ENCODE assay signal across 15 cellular contexts in genomic region chr11:19869946-19870589, GRCh38.
A peak's percentile ranks its signal among the peaks of the same experiment; 100 is the strongest.
DNase-seq lines count a peak whose midpoint lies in the region; ATAC-seq and TF ChIP-seq lines count a peak whose summit lies in the region.
"Had no signal": no experiment of that assay in that cellular context is flagged by ENCODE, and none has a peak within 500 bp of the region (broad histone marks: within the 10 kb centered on the region; RNA-seq: fewer than 3 reads in every experiment).

No MANE protein-coding gene starts in this region.

- intact Hi-C loops in left ventricle myocardium superior (cut with micrococcal nuclease), result loop anchor here (10.0 kb wide), 1 partner anchor 105 kb away; no protein-coding TSS in a partner anchor
- intact Hi-C loops in activated CD4-positive, alpha-beta T cell treated with anti-CD3 and anti-CD28 coated beads for 36 hours (cut with DNase I, micrococcal nuclease), result no loop called here

- no peaks in the 10 kb centered on the region for H3K27me3 ChIP-seq in H9 (ENCODE audit: insufficient read depth, low read length)
- no peaks in the 10 kb centered on the region for H3K27me3 ChIP-seq in SJCRH30
- H3K27me3 ChIP-seq: Peyer's patch had no signal

- no peak for TF ChIP-seq CTCF in H9 (conservative IDR thresholded peaks at IDR 0.05)

- no peak overlapping the region for H3K9ac ChIP-seq in H9 (ENCODE audit: extremely low read depth, insufficient read length, low read length)

- H3K23me2 ChIP-seq in H9 (ENCODE audit: insufficient read length, low read depth, low read length, poor library complexity, severe bottlenecking), result no peaks in the 10 kb centered on the region

- no peak overlapping the region for H3K56ac ChIP-seq in H9 (ENCODE audit: insufficient read length, low read depth, low read length)

- no peaks in the 10 kb centered on the region for H4K20me1 ChIP-seq in H9 (ENCODE audit: control insufficient read depth, insufficient read depth, insufficient read length)

- H3K36me3 ChIP-seq in SJCRH30, result no peaks in the 10 kb centered on the region; the same call in 1 of the 2 replicates
- H3K36me3 ChIP-seq: Peyer's patch had no signal

- H2BK15ac ChIP-seq in H9 (ENCODE audit: low read depth, low read length), result no peak overlapping the region

- H3T11ph ChIP-seq in H9 (ENCODE audit: low read length), result no peak overlapping the region

- H3K9me3 ChIP-seq in H9 (ENCODE audit: control insufficient read depth, low read depth, low read length) (no peaks in the 10 kb centered on the region), SJCRH30 (replicated peaks) (no peaks in the 10 kb centered on the region)
- H3K9me3 ChIP-seq: Peyer's patch had no signal

- H3K4me1 ChIP-seq in H9 (ENCODE audit: insufficient read depth, low read length) (peaks cover 21% of the 10 kb centered on the region), SJCRH30 (peaks cover 76% of the 10 kb centered on the region)

- H3K23ac ChIP-seq in H9 (ENCODE audit: insufficient read length, low read depth, low read length), result no peak overlapping the region

- no peak overlapping the region for H2BK20ac ChIP-seq in H9 (ENCODE audit: low read depth, low read length, poor library complexity, severe bottlenecking)

- no peak overlapping the region; the same call in 1 of the 2 replicates for H3K14ac ChIP-seq in H9 (ENCODE audit: insufficient read depth, low read length)

- no CpG with 5 or more reads among the region's 9 CpGs for WGBS in H9 (ENCODE audit: extremely low coverage, insufficient read length, low lambda C conversion rate)

- H3K36me3 Mint-ChIP-seq in H9 (ENCODE audit: insufficient read depth in 1 of 3, low read depth in 3 of 3), result peaks cover 0 to 9% (median 8%) of the 10 kb centered on the region in 3 experiments; a peak in 6 of 7 replicates
- H3K36me3 Mint-ChIP-seq in activated CD4-positive, alpha-beta T cell treated with anti-CD3 and anti-CD28 coated beads for 36 hours (ENCODE audit: low read depth), result no peaks in the 10 kb centered on the region
- H3K36me3 Mint-ChIP-seq: CD4-positive, CD25-positive, alpha-beta regulatory T cell had no signal

- no peaks in the 10 kb centered on the region for H3K79me2 ChIP-seq in H9 (ENCODE audit: insufficient read depth, low read length)

- no peaks in the 10 kb centered on the region for H3K27me3 Mint-ChIP-seq in H9 (ENCODE audit: low read depth)
- H3K27me3 Mint-ChIP-seq in activated CD4-positive, alpha-beta T cell treated with anti-CD3 and anti-CD28 coated beads for 36 hours, result peaks cover 4% of the 10 kb centered on the region
- H3K27me3 Mint-ChIP-seq: B cell; CD4-positive, CD25-positive, alpha-beta regulatory T cell had no signal

- ATAC-seq in left ventricle myocardium superior, result peak; percentile 36
- no peak for ATAC-seq in activated CD4-positive, alpha-beta T cell treated with anti-CD3 and anti-CD28 coated beads for 36 hours

- H2AK5ac ChIP-seq in H9 (ENCODE audit: insufficient read length, low read length), result no peak overlapping the region

- no peak overlapping the region for H3K4me3 ChIP-seq in SJCRH30
- H3K4me3 ChIP-seq: Peyer's patch had no signal

- H3K4ac ChIP-seq in H9 (ENCODE audit: low read depth, low read length), result no peak overlapping the region

- H3K27ac ChIP-seq in H9 (ENCODE audit: insufficient read length, low read depth, low read length), result no peak overlapping the region
- peak overlapping the region; percentile 62 for H3K27ac ChIP-seq in SJCRH30
- H3K27ac ChIP-seq: Peyer's patch had no signal

- CTCF ChIA-PET in activated CD4-positive, alpha-beta T cell treated with anti-CD3 and anti-CD28 coated beads for 36 hours (lab: Charles Lee), result no interaction called here

- H3K27ac Mint-ChIP-seq in H9, result peak overlapping the region; percentile 12 to 30 (median 20); a peak in 6 of 7 replicates
- no peak overlapping the region for H3K27ac Mint-ChIP-seq in activated CD4-positive, alpha-beta T cell treated with anti-CD3 and anti-CD28 coated beads for 36 hours
- H3K27ac Mint-ChIP-seq: B cell; CD4-positive, CD25-positive, alpha-beta regulatory T cell; HFFc6 had no signal

- H2BK12ac ChIP-seq in H9 (ENCODE audit: insufficient read length, low read depth, low read length), result no peak overlapping the region

- no peak overlapping the region for H4K91ac ChIP-seq in H9 (ENCODE audit: insufficient read length, low read depth, low read length)

- H4K5ac ChIP-seq in H9 (ENCODE audit: insufficient read length, low read depth, low read length), result no peak overlapping the region

- H3K18ac ChIP-seq in H9 (ENCODE audit: insufficient read length, low read depth, low read length), result no peak overlapping the region

- no peak overlapping the region for H4K8ac ChIP-seq in H9 (replicated peaks; ENCODE audit: insufficient read length, low read depth, low read length)

- H2BK5ac ChIP-seq in H9 (ENCODE audit: insufficient read length, low read length), result no peak overlapping the region

- no peak overlapping the region for H2AFZ ChIP-seq in H9 (ENCODE audit: low read length)

- H3K4me1 Mint-ChIP-seq in H9, result peaks cover 66 to 74% of the 10 kb centered on the region in 2 experiments
- H3K4me1 Mint-ChIP-seq in activated CD4-positive, alpha-beta T cell treated with anti-CD3 and anti-CD28 coated beads for 36 hours, result no peaks in the 10 kb centered on the region
- H3K4me1 Mint-ChIP-seq: B cell; CD4-positive, CD25-positive, alpha-beta regulatory T cell had no signal

- no peak overlapping the region for H3K4me3 Mint-ChIP-seq in H9
- no peak overlapping the region for H3K4me3 Mint-ChIP-seq in activated CD4-positive, alpha-beta T cell treated with anti-CD3 and anti-CD28 coated beads for 36 hours
- H3K4me3 Mint-ChIP-seq: B cell; CD4-positive, CD25-positive, alpha-beta regulatory T cell; HFFc6 had no signal

- no peak overlapping the region for H2BK120ac ChIP-seq in H9 (ENCODE audit: low read depth, low read length, poor library complexity, severe bottlenecking)

- POLR2A ChIA-PET in activated CD4-positive, alpha-beta T cell treated with anti-CD3 and anti-CD28 coated beads for 36 hours (lab: Charles Lee), result no interaction called here

- no peak overlapping the region for H3K4me2 ChIP-seq in H9 (ENCODE audit: insufficient read depth, insufficient read length, low read length)

- peak; percentile 46 for DNase-seq in COLO668 (lab: John Stamatoyannopoulos, UW; ENCODE audit: unreplicated experiment)
- DNase-seq in H9, result no peak
- peak; percentile 95 for DNase-seq in SJCRH30
- DNase-seq in left ventricle myocardium superior, result no peak
- no peak for DNase-seq in AG20443 (ENCODE audit: low spot score)
- no peak for DNase-seq in DMS53 (lab: John Stamatoyannopoulos, UW)
- no peak for DNase-seq in activated CD4-positive, alpha-beta T cell treated with anti-CD3 and anti-CD28 coated beads for 36 hours
- DNase-seq: CD4-positive, CD25-positive, alpha-beta regulatory T cell; HFFc6; MV-4-11; NCI-H1436 treated with DMSO at 0.1 percent for 48 hours; Peyer's patch; SHP77 treated with DMSO at 0.1 percent for 48 hours; T-helper 2 cell had no signal

- no peaks in the 10 kb centered on the region for H3K79me1 ChIP-seq in H9 (ENCODE audit: insufficient read depth, low read depth, low read length, poor library complexity, severe bottlenecking)

- no peaks in the 10 kb centered on the region; a peak in 1 of 5 replicates for H3K9me3 Mint-ChIP-seq in H9
- H3K9me3 Mint-ChIP-seq in activated CD4-positive, alpha-beta T cell treated with anti-CD3 and anti-CD28 coated beads for 36 hours (ENCODE audit: low read depth), result no peaks in the 10 kb centered on the region
- H3K9me3 Mint-ChIP-seq: CD4-positive, CD25-positive, alpha-beta regulatory T cell; HFFc6 had no signal

Comparison
In these comparisons a context has a peak if more than half of its experiments do, and no peak if none do; other contexts are left out.
1. DNase-seq: peak in COLO668 (single experiment) and SJCRH30 (2 of 2); none in H9 (single experiment), left ventricle myocardium superior (single experiment), AG20443 (single experiment), DMS53 (single experiment) and activated CD4-positive, alpha-beta T cell treated with anti-CD3 and anti-CD28 coated beads for 36 hours (single experiment).